2 cellular contexts compared by ENCODE assay signal in genomic region chr1:156006666-156007376, GRCh38.
TF ChIP-seq lines count a peak whose summit lies in the region.

No MANE protein-coding gene starts in this region.

TF ChIP-seq in SK-N-SH treated with all-trans-retinoic acid at 6 μM for 48 hours, 23 proteins besides CTCF, POLR2A, EP300 and RAD21 (continued from another document):
- TF ChIP-seq OSR1 (CRISPR knock-in tag; IDR thresholded peaks at IDR 0.05) (no peak), ARNTL (CRISPR knock-in tag; IDR thresholded peaks at IDR 0.05; ENCODE audit: borderline replicate concordance, low read depth) (no peak), TCF4 (CRISPR knock-in tag; IDR thresholded peaks at IDR 0.05; ENCODE audit: borderline replicate concordance) (no peak)

TF ChIP-seq in SK-N-SH, 30 proteins besides CTCF, POLR2A, EP300 and RAD21:
- TF ChIP-seq MAX (IDR thresholded peaks at IDR 0.05; ENCODE audit: low read depth), result no peak
- no peak for TF ChIP-seq IRF3 (IDR thresholded peaks at IDR 0.05; ENCODE audit: low read depth, low read length)
- TF ChIP-seq FOSL2 (IDR thresholded peaks at IDR 0.05; ENCODE audit: borderline replicate concordance, low read depth), result no peak
- no peak for TF ChIP-seq ZBTB33 (IDR thresholded peaks at IDR 0.05; ENCODE audit: borderline replicate concordance, low read depth)
- no peak for TF ChIP-seq USF2 (IDR thresholded peaks at IDR 0.05; ENCODE audit: borderline replicate concordance, low read depth, low read length)
- TF ChIP-seq SIN3A (IDR thresholded peaks at IDR 0.05; ENCODE audit: borderline replicate concordance, low read depth, low read length), result no peak
- no peak for TF ChIP-seq TEAD4 (IDR thresholded peaks at IDR 0.05; ENCODE audit: borderline replicate concordance, insufficient read depth)
TF ChIP-seq in SK-N-SH: peak in this region for 0.
